In the genomic region with DNA sequence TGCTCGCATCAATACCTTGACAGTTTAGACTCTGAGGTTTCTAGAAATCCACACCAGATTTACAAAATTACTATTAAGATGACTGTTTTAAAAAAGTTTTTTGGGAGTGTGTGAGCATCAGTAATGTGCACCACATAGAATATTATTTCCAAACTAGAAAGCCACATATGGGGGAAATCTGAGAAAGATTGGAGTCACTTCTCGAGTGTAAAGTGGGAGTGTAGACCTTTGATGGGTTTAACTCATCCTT, we compare ENCODE assay signal across 9 cellular contexts. TPM values are rescaled to one million over a fixed set of nuclear protein-coding genes. Genes with fewer than 3 reads are reported as not detected.
DNase-seq lines count a peak whose midpoint lies in the region; ATAC-seq and TF ChIP-seq lines count a peak whose summit lies in the region.
"Had no signal": no experiment of that assay in that cellular context is flagged by ENCODE, and none has a peak within 500 bp of the region (broad histone marks: within the 10 kb centered on the region; RNA-seq: fewer than 3 reads in every experiment).

No MANE protein-coding gene starts in this region.

- H3K9me3 Mint-ChIP-seq in activated CD4-positive, alpha-beta T cell treated with anti-CD3 and anti-CD28 coated beads, Interleukin-2, amount 10 ng/mL, durations not matched to agents 24 days and 14 days, result no peaks in the 10 kb centered on the region

- no TSS peak for BruUV-seq in OCI-LY7 (replicated peaks; lab: Mats Ljungman, UMichigan)

- peaks cover 39% of the 10 kb centered on the region for H3K27me3 Mint-ChIP-seq in activated CD4-positive, alpha-beta T cell treated with anti-CD3 and anti-CD28 coated beads, Interleukin-2, amount 10 ng/mL, durations not matched to agents 24 days and 14 days

- 28 to 46% methylated on average over 2 of the region's 2 CpGs for WGBS in gastroesophageal sphincter (ENCODE audit: low coverage in 1 of 2), 2 donors
- WGBS in spleen, 5 donors, result 31 to 38% (median 32%) methylated on average over 2 of the region's 2 CpGs

- no peak overlapping the region for H2AFZ ChIP-seq in OCI-LY7 (ENCODE audit: low read length)

- H3K27me3 ChIP-seq in gastroesophageal sphincter, result no peaks in the 10 kb centered on the region
- peaks cover 0 to 68% (median 20%) of the 10 kb centered on the region in 7 donors for H3K27me3 ChIP-seq in spleen (replicated peaks in 1 of 7)
- H3K27me3 ChIP-seq in MG63, result peaks cover 21% of the 10 kb centered on the region

- no peaks in the 10 kb centered on the region for H3K36me3 ChIP-seq in OCI-LY7 (ENCODE audit: insufficient read depth, low read length)
- no peaks in the 10 kb centered on the region for H3K36me3 ChIP-seq in gastroesophageal sphincter
- H3K36me3 ChIP-seq in spleen, result no peaks in the 10 kb centered on the region
- no peaks in the 10 kb centered on the region for H3K36me3 ChIP-seq in MG63

- TF ChIP-seq CTCF in OCI-LY7 (conservative IDR thresholded peaks at IDR 0.05; ENCODE audit: low read length) (no peak), gastroesophageal sphincter (IDR thresholded peaks at IDR 0.05) (no peak), spleen (IDR thresholded peaks at IDR 0.05 in 8 of 11, conservative IDR thresholded peaks at IDR 0.05 in 3 of 11) (no peak)

- H3K9me3 ChIP-seq in OCI-LY7 (ENCODE audit: low read length) (no peaks in the 10 kb centered on the region), gastroesophageal sphincter (no peaks in the 10 kb centered on the region), spleen (no peaks in the 10 kb centered on the region), MG63 (no peaks in the 10 kb centered on the region)

- intact Hi-C loops in activated CD4-positive, alpha-beta T cell treated with anti-CD3 and anti-CD28 coated beads, Interleukin-2, amount 10 ng/mL, durations not matched to agents 24 days and 14 days (cut with micrococcal nuclease), result loop anchor here (2.0 to 5.0 kb wide), 2 partner anchors 47 to 81 kb away; partner anchors contain the start of genes CCDC30 and FOXJ3
- intact Hi-C loops in OCI-LY7 (cut with micrococcal nuclease; ENCODE audit: unreplicated experiment) (no loop called here), spleen (cut with DNase I; ENCODE audit: low total_unique reads) (no loop called here)

- no peaks in the 10 kb centered on the region for H3K36me3 Mint-ChIP-seq in activated CD4-positive, alpha-beta T cell treated with anti-CD3 and anti-CD28 coated beads, Interleukin-2, amount 10 ng/mL, durations not matched to agents 24 days and 14 days (ENCODE audit: low read depth)

- peak overlapping the region; percentile 80 for H3K4me3 Mint-ChIP-seq in activated CD4-positive, alpha-beta T cell treated with anti-CD3 and anti-CD28 coated beads, Interleukin-2, amount 10 ng/mL, durations not matched to agents 24 days and 14 days

- no peak for DNase-seq in activated CD4-positive, alpha-beta T cell treated with anti-CD3 and anti-CD28 coated beads, Interleukin-2, amount 10 ng/mL, durations not matched to agents 24 days and 14 days
- DNase-seq in activated CD4-positive, alpha-beta T cell treated with anti-CD3 and anti-CD28 coated beads for 1 hour, result no peak
- DNase-seq in OCI-LY7 (ENCODE audit: low spot score) (no peak), spleen (no peak), SK-N-DZ (ENCODE audit: low spot score) (no peak), HUDEP-2 (lab: John Stamatoyannopoulos, UW; ENCODE audit: unreplicated experiment in 76 of 76) (no peak), MG63 (no peak)

- H3K4me2 ChIP-seq in OCI-LY7 (ENCODE audit: low read length), result peak overlapping the region; percentile 10; the same call in 1 of the 2 replicates

- no peaks in the 10 kb centered on the region for H3K79me2 ChIP-seq in OCI-LY7 (ENCODE audit: insufficient read depth, low read depth, low read length)

- TF ChIP-seq POLR2A in gastroesophageal sphincter (IDR thresholded peaks at IDR 0.05), result no peak
- no peak for TF ChIP-seq POLR2A in spleen (IDR thresholded peaks at IDR 0.05)

- H3K9me2 ChIP-seq in OCI-LY7 (ENCODE audit: insufficient read depth, low read length), result no peaks in the 10 kb centered on the region

- H3K4me1 ChIP-seq in OCI-LY7 (ENCODE audit: insufficient read depth, low read length, poor library complexity, severe bottlenecking) (no peaks in the 10 kb centered on the region), gastroesophageal sphincter (peaks cover 0 to 24% (median 0%) of the 10 kb centered on the region in 3 donors), spleen (peaks cover 4 to 18% (median 13%) of the 10 kb centered on the region in 6 donors)

- H3K27ac Mint-ChIP-seq in activated CD4-positive, alpha-beta T cell treated with anti-CD3 and anti-CD28 coated beads, Interleukin-2, amount 10 ng/mL, durations not matched to agents 24 days and 14 days, result no peak overlapping the region

- H4K20me1 ChIP-seq in OCI-LY7 (ENCODE audit: insufficient read depth, low read length), result no peaks in the 10 kb centered on the region

- H3K4me1 Mint-ChIP-seq in activated CD4-positive, alpha-beta T cell treated with anti-CD3 and anti-CD28 coated beads, Interleukin-2, amount 10 ng/mL, durations not matched to agents 24 days and 14 days, result peaks cover 8% of the 10 kb centered on the region

- H3K27ac ChIP-seq in OCI-LY7 (ENCODE audit: low read depth, low read length, poor library complexity, severe bottlenecking) (no peak overlapping the region), gastroesophageal sphincter (no peak overlapping the region), spleen (no peak overlapping the region)

- no peak for ATAC-seq in gastroesophageal sphincter

- CTCF ChIA-PET in OCI-LY7 (lab: Charles Lee; ENCODE audit: unreplicated experiment), result no interaction called here

- POLR2A ChIA-PET in OCI-LY7 (lab: Charles Lee), result no interaction called here

- no peak for TF ChIP-seq EP300 in gastroesophageal sphincter (IDR thresholded peaks at IDR 0.05)

- H3K4me3 ChIP-seq in OCI-LY7 (ENCODE audit: low read depth, low read length, poor library complexity, severe bottlenecking) (no peak overlapping the region), gastroesophageal sphincter (peak overlapping the region; percentile 29 to 75), spleen (peak overlapping the region in 5 of 8 donors; percentile 57 to 86 (median 63)), MG63 (no peak overlapping the region)

RNA-seq across cellular contexts. Expression of gene RIMKLA, which starts 0.8 kb away (rescaled TPM):
- total RNA-seq in activated CD4-positive, alpha-beta T cell treated with anti-CD3 and anti-CD28 coated beads, Interleukin-2, amount 10 ng/mL, durations not matched to agents 24 days and 14 days, result 5.0 and 5.5 TPM in 2 replicates
- not detected in 2 replicates for total RNA-seq in OCI-LY7 (2014; rRNA removed; shearing (Covaris generic))
- total RNA-seq in OCI-LY7 (2022) (not detected in 2 replicates), gastroesophageal sphincter (1 to 10 TPM; 2.9 to 7.0 (median 4.0) TPM), spleen (1 to 10 TPM in 2 of 7 donors, under 1 TPM in 5; 0.13 to 1.4 (median 0.68) TPM)
- under 1 TPM; 0.06 to 0.13 (median 0.07) TPM for polyA plus RNA-seq in spleen
- polyA plus RNA-seq in SK-N-DZ (2014; cell fraction: cytosol; rRNA removed), result 3.1 and 3.5 TPM in 2 replicates
- 1.5 and 2.6 TPM in 2 replicates for polyA plus RNA-seq in SK-N-DZ (2014; cell fraction: nucleus; rRNA removed)
- 0.03 TPM in 1 of 2 replicates, not detected in the other for total RNA-seq in MG63 (2014; rRNA removed; shearing (Covaris generic); ENCODE audit: low replicate concordance)
- total RNA-seq: M059J had no signal

RNA-seq across cellular contexts. Expression of gene FOXJ3, which starts 46.3 kb away (rescaled TPM):
- total RNA-seq in activated CD4-positive, alpha-beta T cell treated with anti-CD3 and anti-CD28 coated beads, Interleukin-2, amount 10 ng/mL, durations not matched to agents 24 days and 14 days, result 48.9 and 51.0 TPM in 2 replicates
- total RNA-seq in OCI-LY7 (2014; rRNA removed; shearing (Covaris generic)), result 27.6 and 34.8 TPM in 2 replicates
- 43.1 and 49.7 TPM in 2 replicates for total RNA-seq in OCI-LY7 (2022)
- total RNA-seq in gastroesophageal sphincter, result 10 to 100 TPM; 36.3 to 57.1 (median 41.4) TPM
- 10 to 100 TPM; 51.0 to 85.8 (median 66.1) TPM for total RNA-seq in spleen
- 10 to 100 TPM in 2 of 3 donors, 1 to 10 TPM in 1; 8.9 to 13.5 (median 12.2) TPM for polyA plus RNA-seq in spleen
- 29.8 and 32.8 TPM in 2 replicates for polyA plus RNA-seq in SK-N-DZ (2014; cell fraction: cytosol; rRNA removed)
- polyA plus RNA-seq in SK-N-DZ (2014; cell fraction: nucleus; rRNA removed), result 29.9 and 34.6 TPM in 2 replicates
- 27.5 and 28.7 TPM in 2 replicates for total RNA-seq in MG63 (2014; rRNA removed; shearing (Covaris generic); ENCODE audit: low replicate concordance)

Comparison
In these comparisons a context has a peak if more than half of its experiments do, and no peak if none do; other contexts are left out.
1. H3K4me3 ChIP-seq: peak in gastroesophageal sphincter (2 of 2) and spleen (5 of 8); none in OCI-LY7 (single experiment) and MG63 (single experiment).